18 cellular contexts compared by ENCODE assay signal in the genomic region with DNA sequence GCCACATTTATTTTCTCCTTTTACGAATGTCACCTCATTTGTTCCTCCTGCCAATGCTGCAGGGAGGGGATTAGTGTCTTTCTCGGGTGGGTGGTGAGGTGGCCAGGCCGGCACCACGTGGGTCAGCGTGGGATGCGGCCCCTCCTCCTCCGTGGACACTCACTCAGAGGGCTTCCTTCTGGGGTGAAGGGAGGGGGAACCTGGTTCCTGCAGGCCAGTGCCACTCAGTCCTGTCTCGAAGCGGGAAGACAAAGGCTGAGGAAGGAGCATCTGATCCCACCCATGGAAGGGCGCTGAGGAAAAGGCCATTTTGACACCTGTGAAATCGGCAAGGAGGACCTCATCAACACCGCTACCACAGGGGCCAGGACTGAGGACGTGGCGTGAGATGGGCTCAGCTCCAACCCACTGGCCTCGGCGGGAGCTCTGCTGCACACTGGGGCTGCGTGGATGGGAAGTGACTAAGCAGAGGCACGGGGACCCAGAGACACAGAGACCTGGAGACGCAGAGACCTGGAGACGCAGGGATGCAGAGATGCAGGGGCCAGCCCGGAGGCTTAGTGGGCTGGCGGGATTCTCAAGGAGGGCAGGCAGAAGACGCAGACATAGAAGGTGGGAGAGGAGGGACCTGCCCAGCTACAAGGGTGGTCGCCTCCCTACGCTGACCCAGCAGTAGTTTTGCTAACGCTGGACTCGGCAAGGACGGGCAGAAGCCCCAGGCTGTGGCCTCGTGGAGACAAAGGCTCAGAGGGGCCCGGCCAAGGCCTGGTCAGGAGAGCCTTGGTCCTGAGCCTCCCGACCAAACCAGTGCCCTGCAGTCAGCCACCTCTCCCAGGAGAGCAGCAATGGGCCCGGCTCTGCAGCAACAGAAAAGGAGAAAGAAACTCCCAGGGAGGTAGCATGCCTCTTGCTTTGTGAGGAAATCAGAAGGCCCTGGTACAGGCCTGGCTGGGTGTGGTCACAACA.
DNase-seq lines count a peak whose midpoint lies in the region; ATAC-seq and TF ChIP-seq lines count a peak whose summit lies in the region.
"Had no signal": no experiment of that assay in that cellular context is flagged by ENCODE, and none has a peak within 500 bp of the region (broad histone marks: within the 10 kb centered on the region; RNA-seq: fewer than 3 reads in every experiment).

No MANE protein-coding gene starts in this region.

- no peak overlapping the region for H3K27ac Mint-ChIP-seq in natural killer cell treated with Interleukin-12 subunit alpha and Interleukin-12 subunit beta and Interleukin-15 and Interleukin-18, amount 100 ng/mL, for 72 hours
- H3K27ac Mint-ChIP-seq in natural killer cell: no peak overlapping the region
- H3K27ac Mint-ChIP-seq in neural crest cell (ENCODE audit: unreplicated experiment): peak overlapping the region; percentile 94
- H3K27ac Mint-ChIP-seq: activated naive CD4-positive, alpha-beta T cell treated with anti-CD3 and anti-CD28 coated beads, Interleukin-2, amount 10 ng/mL, durations not matched to agents 7 days and 5 days; T-cell had no signal

- no peaks in the 10 kb centered on the region for H3K36me3 Mint-ChIP-seq in natural killer cell treated with Interleukin-12 subunit alpha and Interleukin-12 subunit beta and Interleukin-15 and Interleukin-18, amount 100 ng/mL, for 72 hours
- H3K36me3 Mint-ChIP-seq in natural killer cell: no peaks in the 10 kb centered on the region
- H3K36me3 Mint-ChIP-seq in neural crest cell (ENCODE audit: low read depth): peaks cover 2% of the 10 kb centered on the region
- H3K36me3 Mint-ChIP-seq: activated naive CD4-positive, alpha-beta T cell treated with anti-CD3 and anti-CD28 coated beads, Interleukin-2, amount 10 ng/mL, durations not matched to agents 7 days and 5 days; naive B cell; T-cell had no signal

- H3K4me1 Mint-ChIP-seq in natural killer cell treated with Interleukin-12 subunit alpha and Interleukin-12 subunit beta and Interleukin-15 and Interleukin-18, amount 100 ng/mL, for 72 hours (ENCODE audit: low read depth in 2 of 2): no peaks in the 10 kb centered on the region
- H3K4me1 Mint-ChIP-seq in natural killer cell (no peaks in the 10 kb centered on the region), neural crest cell (peaks cover 5% of the 10 kb centered on the region)
- H3K4me1 Mint-ChIP-seq: activated naive CD4-positive, alpha-beta T cell treated with anti-CD3 and anti-CD28 coated beads, Interleukin-2, amount 10 ng/mL, durations not matched to agents 7 days and 5 days; naive B cell; T-cell had no signal

- H3K4me3 Mint-ChIP-seq in natural killer cell treated with Interleukin-12 subunit alpha and Interleukin-12 subunit beta and Interleukin-15 and Interleukin-18, amount 100 ng/mL, for 72 hours: no peak overlapping the region
- H3K4me3 Mint-ChIP-seq in natural killer cell (no peak overlapping the region), neural crest cell (no peak overlapping the region)
- H3K4me3 Mint-ChIP-seq: activated naive CD4-positive, alpha-beta T cell treated with anti-CD3 and anti-CD28 coated beads, Interleukin-2, amount 10 ng/mL, durations not matched to agents 7 days and 5 days; naive B cell; T-cell had no signal

- TF ChIP-seq CTCF in natural killer cell (IDR thresholded peaks at IDR 0.05) (no peak), neural crest cell (conservative IDR thresholded peaks at IDR 0.05) (no peak)

- peak; percentile 44 for DNase-seq in natural killer cell treated with Interleukin-12 subunit alpha and Interleukin-12 subunit beta and Interleukin-15 and Interleukin-18, amount 100 ng/mL, for 72 hours (ENCODE audit: low spot score)
- DNase-seq in natural killer cell (no peak), ecto neural progenitor cell (ENCODE audit: low spot score) (peak; percentile 37), neural crest cell (ENCODE audit: low read depth, low spot score) (no peak), AG20443 (ENCODE audit: low spot score) (no peak)
- DNase-seq: activated naive CD4-positive, alpha-beta T cell treated with anti-CD3 and anti-CD28 coated beads, Interleukin-2, amount 10 ng/mL, durations not matched to agents 7 days and 5 days; brain microvascular endothelial cell; EL; GM23248; naive B cell; NCI-H146; NCI-H2227 treated with DMSO at 0.1 percent for 48 hours; NK-92 treated with Interleukin-12 subunit alpha and Interleukin-12 subunit beta, amount 100 ng/mL, for 24 hours; WERI-Rb-1 had no signal

- no peak for ATAC-seq in natural killer cell treated with Interleukin-12 subunit alpha and Interleukin-12 subunit beta and Interleukin-15 and Interleukin-18, amount 100 ng/mL, for 72 hours
- ATAC-seq in natural killer cell: no peak
- ATAC-seq in HG03521 (IDR thresholded peaks at IDR 0.05; ENCODE audit: unreplicated experiment): no peak
- no peak for ATAC-seq in GM21360 (IDR thresholded peaks at IDR 0.05; ENCODE audit: unreplicated experiment)
- no peak for ATAC-seq in HG03095 (IDR thresholded peaks at IDR 0.05; ENCODE audit: unreplicated experiment)
- ATAC-seq: T-cell had no signal

- H3K9me3 Mint-ChIP-seq in natural killer cell treated with Interleukin-12 subunit alpha and Interleukin-12 subunit beta and Interleukin-15 and Interleukin-18, amount 100 ng/mL, for 72 hours: no peaks in the 10 kb centered on the region
- no peaks in the 10 kb centered on the region for H3K9me3 Mint-ChIP-seq in natural killer cell
- H3K9me3 Mint-ChIP-seq in neural crest cell: no peaks in the 10 kb centered on the region
- H3K9me3 Mint-ChIP-seq: T-cell had no signal

- intact Hi-C loops in natural killer cell (cut with micrococcal nuclease): no loop called here

- H3K27me3 Mint-ChIP-seq in natural killer cell treated with Interleukin-12 subunit alpha and Interleukin-12 subunit beta and Interleukin-15 and Interleukin-18, amount 100 ng/mL, for 72 hours: peaks cover 8 to 22% of the 10 kb centered on the region in 2 donors
- peaks cover 7 to 13% of the 10 kb centered on the region in 2 donors for H3K27me3 Mint-ChIP-seq in natural killer cell (ENCODE audit: low read depth in 2 of 2)
- peaks cover 3% of the 10 kb centered on the region for H3K27me3 Mint-ChIP-seq in neural crest cell (ENCODE audit: low read depth)
- H3K27me3 Mint-ChIP-seq: activated naive CD4-positive, alpha-beta T cell treated with anti-CD3 and anti-CD28 coated beads, Interleukin-2, amount 10 ng/mL, durations not matched to agents 7 days and 5 days had no signal

Comparison
In these comparisons a context has a peak if more than half of its experiments do, and no peak if none do; other contexts are left out.
1. DNase-seq: peak in natural killer cell treated with Interleukin-12 subunit alpha and Interleukin-12 subunit beta and Interleukin-15 and Interleukin-18, amount 100 ng/mL, for 72 hours (single experiment) and ecto neural progenitor cell (single experiment); none in natural killer cell (single experiment), neural crest cell (single experiment) and AG20443 (single experiment).